Comparison of ENCODE assay signal across 10 cellular contexts in the genomic region with DNA sequence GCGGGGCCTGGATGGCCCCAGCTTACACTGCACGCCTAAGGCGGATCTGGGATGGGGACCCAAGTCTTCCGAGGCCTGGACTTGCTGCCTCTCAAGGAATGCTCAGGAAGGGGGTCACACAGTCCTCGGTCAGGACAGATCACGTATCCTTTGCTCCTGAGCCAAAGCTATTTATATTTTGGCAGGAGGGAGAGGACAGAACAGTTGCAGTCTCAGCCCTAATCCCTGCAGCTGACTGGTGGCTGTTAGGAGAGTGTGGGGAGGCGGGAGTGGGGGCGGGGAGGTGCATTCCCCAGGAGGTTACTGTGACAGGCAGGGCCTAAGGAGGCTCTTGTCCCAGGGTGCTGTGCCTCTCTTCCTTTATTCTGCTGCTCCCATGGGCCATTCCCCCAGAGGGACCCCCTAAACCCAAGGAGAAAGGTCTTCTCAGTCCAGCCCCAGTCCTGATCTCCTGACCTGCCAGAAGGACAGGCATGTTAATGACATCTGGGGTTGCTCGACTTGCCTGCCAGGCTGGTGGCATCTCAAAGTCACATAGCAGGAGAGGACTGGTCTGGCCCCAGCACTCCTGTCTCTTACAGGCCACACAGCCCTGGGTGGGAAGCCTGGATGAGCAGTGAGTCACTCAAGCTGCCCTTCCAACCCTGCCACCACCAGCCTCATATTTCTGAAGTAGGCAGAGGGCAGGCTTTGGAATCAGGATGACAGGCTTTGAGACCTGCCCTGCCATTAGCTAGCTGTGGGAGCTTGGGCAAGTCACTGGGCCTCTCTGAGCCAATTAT. TPM values are rescaled to one million over a fixed set of nuclear protein-coding genes. Genes with fewer than 3 reads are reported as not detected.
A peak's percentile ranks its signal among the peaks of the same experiment; 100 is the strongest.
DNase-seq lines count a peak whose midpoint lies in the region; ATAC-seq and TF ChIP-seq lines count a peak whose summit lies in the region.
"Had no signal": no experiment of that assay in that cellular context is flagged by ENCODE, and none has a peak within 500 bp of the region (broad histone marks: within the 10 kb centered on the region; RNA-seq: fewer than 3 reads in every experiment).

No MANE protein-coding gene starts in this region.

- H3K36me3 ChIP-seq in BLaER1 treated with 17β-estradiol and CSF1 and Interleukin-3, amounts not matched to agents 10 nM and 100 nM: peaks cover 50 to 99% (median 92%) of the 10 kb centered on the region in 11 experiments

- H3K4me2 ChIP-seq in BLaER1 treated with 17β-estradiol and CSF1 and Interleukin-3, amounts not matched to agents 10 nM and 100 nM: peak overlapping the region in 8 of 11 experiments; percentile 24 to 69 (median 52); a peak in 11 of 22 replicates

- H3K4me3 Mint-ChIP-seq in nephron progenitor cell: no peak overlapping the region
- H3K4me3 Mint-ChIP-seq: CD8-positive, alpha-beta memory T cell had no signal

- H3K36me3 Mint-ChIP-seq in nephron progenitor cell (ENCODE audit: low read depth): peaks cover 25% of the 10 kb centered on the region
- H3K36me3 Mint-ChIP-seq: CD8-positive, alpha-beta memory T cell had no signal

- H3K4me3 ChIP-seq in BLaER1 treated with 17β-estradiol and CSF1 and Interleukin-3, amounts not matched to agents 10 nM and 100 nM: no peak overlapping the region
- H3K4me3 ChIP-seq in foreskin fibroblast (ENCODE audit: low read depth in 1 of 2, low read length in 2 of 2): no peak overlapping the region

- TF ChIP-seq CTCF in foreskin fibroblast (IDR thresholded peaks at IDR 0.05; ENCODE audit: low read depth, low read length) (no peak), nephron progenitor cell (IDR thresholded peaks at IDR 0.05) (no peak)

- peaks cover 15% of the 10 kb centered on the region for H3K4me1 Mint-ChIP-seq in nephron progenitor cell
- H3K4me1 Mint-ChIP-seq: CD8-positive, alpha-beta memory T cell had no signal

- H3K9me3 Mint-ChIP-seq in nephron progenitor cell: no peaks in the 10 kb centered on the region
- H3K9me3 Mint-ChIP-seq: CD8-positive, alpha-beta memory T cell had no signal

- DNase-seq in RPMI7951 (ENCODE audit: low read depth): peak; percentile 63
- peak; percentile 71 to 80 for DNase-seq in foreskin fibroblast
- no peak for DNase-seq in nephron progenitor cell
- no peak for DNase-seq in activated CD4-positive, alpha-beta T cell treated with anti-CD3 and anti-CD28 coated beads for 4 hours
- DNase-seq in NOMO-1 treated with dmso at 0.1 percent for 144 hours (lab: John Stamatoyannopoulos, UW; ENCODE audit: unreplicated experiment): no peak
- DNase-seq: activated CD4-positive, alpha-beta T cell treated with anti-CD3 and anti-CD28 coated beads, Interleukin-2, amount 50 U/mL, for 48 hours; CD8-positive, alpha-beta memory T cell had no signal

- peaks cover 6% of the 10 kb centered on the region for H3K27me3 Mint-ChIP-seq in nephron progenitor cell (ENCODE audit: low read depth, poor library complexity)

- no peak for ATAC-seq in HG02588 (IDR thresholded peaks at IDR 0.05; ENCODE audit: unreplicated experiment)
- ATAC-seq in HG03097 (IDR thresholded peaks at IDR 0.05; ENCODE audit: low FRiP score, unreplicated experiment): no peak

- H3K27ac ChIP-seq in BLaER1 treated with 17β-estradiol and CSF1 and Interleukin-3, amounts not matched to agents 10 nM and 100 nM: peak overlapping the region in 2 of 11 experiments; percentile 13 to 43; a peak in 3 of 22 replicates

- peaks cover 0 to 40% (median 6%) of the 10 kb centered on the region in 11 experiments; a peak in 10 of 22 replicates for H4K20me1 ChIP-seq in BLaER1 treated with 17β-estradiol and CSF1 and Interleukin-3, amounts not matched to agents 10 nM and 100 nM

- peaks cover 0 to 67% (median 60%) of the 10 kb centered on the region in 10 experiments; a peak in 16 of 20 replicates for H3K4me1 ChIP-seq in BLaER1 treated with 17β-estradiol and CSF1 and Interleukin-3, amounts not matched to agents 10 nM and 100 nM

- H3K27me3 ChIP-seq in BLaER1 treated with 17β-estradiol and CSF1 and Interleukin-3, amounts not matched to agents 10 nM and 100 nM: no peaks in the 10 kb centered on the region

- no peaks in the 10 kb centered on the region for H3K9me3 ChIP-seq in BLaER1 treated with 17β-estradiol and CSF1 and Interleukin-3, amounts not matched to agents 10 nM and 100 nM (replicated peaks in 1 of 11)

- H3K27ac Mint-ChIP-seq in nephron progenitor cell: peak overlapping the region; percentile 51

- peak overlapping the region in 2 of 11 experiments; percentile 35 to 43; a peak in 2 of 22 replicates for H3K9ac ChIP-seq in BLaER1 treated with 17β-estradiol and CSF1 and Interleukin-3, amounts not matched to agents 10 nM and 100 nM

RNA-seq across cellular contexts. Expression of a gene that starts 51.9 kb away (rescaled TPM):
- 2.8 and 4.7 TPM in 2 replicates for total RNA-seq in RPMI7951 (2014; rRNA removed; shearing (Covaris generic))

Comparison
In these comparisons a context has a peak if more than half of its experiments do, and no peak if none do; other contexts are left out.
1. DNase-seq: peak in RPMI7951 (single experiment) and foreskin fibroblast (2 of 2); none in nephron progenitor cell (single experiment), activated CD4-positive, alpha-beta T cell treated with anti-CD3 and anti-CD28 coated beads for 4 hours (0 of 2) and NOMO-1 treated with dmso at 0.1 percent for 144 hours (single experiment).